In the genomic region with DNA sequence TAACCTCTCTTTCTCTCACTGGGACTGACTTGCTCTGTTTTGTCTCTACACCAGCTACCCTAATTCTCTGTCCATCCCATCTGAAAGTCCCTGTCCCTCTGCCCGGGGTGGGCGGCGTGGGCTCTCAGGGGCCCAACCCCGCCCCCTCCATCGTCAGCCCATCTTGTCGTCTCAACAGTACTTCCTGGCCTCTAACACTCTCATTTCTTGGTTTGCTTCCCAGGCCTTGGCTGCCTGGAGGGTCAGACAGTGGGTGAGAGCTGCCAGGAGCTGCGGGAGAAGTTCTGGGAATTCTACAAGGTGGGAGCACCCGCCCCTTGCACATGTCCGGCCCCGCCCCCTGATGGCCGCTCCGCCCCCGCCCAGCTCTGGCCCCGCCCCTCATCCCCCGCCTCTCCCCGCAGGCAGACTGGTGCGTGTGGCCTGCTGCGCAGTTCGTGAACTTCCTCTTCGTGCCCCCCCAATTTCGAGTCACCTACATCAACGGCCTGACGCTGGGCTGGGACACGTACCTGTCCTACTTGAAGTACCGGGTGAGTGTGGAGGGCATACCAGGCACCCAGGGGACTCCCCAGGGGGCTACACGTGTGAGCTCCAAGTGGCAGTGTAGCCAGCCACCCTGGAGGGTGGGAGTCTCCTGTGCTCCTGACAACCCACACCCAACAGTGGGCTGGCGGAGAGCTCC, we compare ENCODE assay signal across 1 cellular context.
TF ChIP-seq lines count a peak whose summit lies in the region.

No MANE protein-coding gene starts in this region.

TF ChIP-seq in endothelial cell of umbilical vein, 7 proteins besides CTCF, POLR2A, EP300 and RAD21 (continued from another document):
- no peak for TF ChIP-seq JUN (IDR thresholded peaks at IDR 0.05; ENCODE audit: borderline replicate concordance, insufficient read depth, insufficient read length, low read depth)
